Comparison of ENCODE assay signal across 1 cellular context in the genomic region with DNA sequence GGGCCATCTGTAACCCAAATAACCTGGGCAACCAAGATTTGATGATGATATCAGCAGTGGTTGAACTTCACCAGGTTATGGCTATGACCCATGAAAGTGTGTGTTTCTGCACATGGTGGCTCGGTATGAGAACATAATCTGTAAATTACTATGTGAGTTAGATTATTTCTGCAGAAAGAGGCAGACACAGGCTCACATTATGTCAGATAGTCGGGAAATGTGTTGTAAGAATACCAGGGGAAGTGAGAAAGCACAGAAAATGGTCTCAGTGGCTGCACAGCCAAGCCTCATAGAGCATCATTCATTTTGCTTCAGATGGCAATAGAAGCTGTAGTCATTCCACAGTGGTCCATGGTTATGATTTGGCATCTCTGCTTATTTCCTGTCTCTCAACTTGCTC.
TF ChIP-seq lines count a peak whose summit lies in the region.

No MANE protein-coding gene starts in this region.

TF ChIP-seq in GM12878, 131 proteins besides CTCF, POLR2A, EP300 and RAD21 (continued from another document):
- TF ChIP-seq CBFB (IDR thresholded peaks at IDR 0.05; ENCODE audit: low read depth) (no peak), ZNF274 (IDR thresholded peaks at IDR 0.05; ENCODE audit: insufficient read depth, insufficient read length) (no peak), TAF1 (IDR thresholded peaks at IDR 0.05; ENCODE audit: borderline replicate concordance, low read depth, low read length) (no peak), ETV6 (conservative IDR thresholded peaks at IDR 0.05 in 1 of 2, IDR thresholded peaks at IDR 0.05 in 1 of 2; ENCODE audit: borderline replicate concordance in 1 of 2, low read depth in 1 of 2) (peak in 1 of 2 experiments; percentile 74; a peak in 2 of 4 replicates), HDAC2 (IDR thresholded peaks at IDR 0.05) (no peak), ESRRA (IDR thresholded peaks at IDR 0.05; ENCODE audit: low read length) (no peak), JUNB (IDR thresholded peaks at IDR 0.05) (peak; percentile 53), FOXK2 (IDR thresholded peaks at IDR 0.05) (no peak), SREBF1 (IDR thresholded peaks at IDR 0.05; ENCODE audit: low read length) (no peak)
